Comparison of ENCODE assay signal across 12 cellular contexts in genomic region chr14:68736519-68736918, GRCh38. TPM values are rescaled to one million over a fixed set of nuclear protein-coding genes. Genes with fewer than 3 reads are reported as not detected.
DNase-seq lines count a peak whose midpoint lies in the region; ATAC-seq, FAIRE-seq and TF ChIP-seq lines count a peak whose summit lies in the region.
"Had no signal": no experiment of that assay in that cellular context is flagged by ENCODE, and none has a peak within 500 bp of the region (broad histone marks: within the 10 kb centered on the region; RNA-seq: fewer than 3 reads in every experiment).

No MANE protein-coding gene starts in this region.

- no peaks in the 10 kb centered on the region for H4K20me1 ChIP-seq in astrocyte (ENCODE audit: insufficient read depth, low read length)

- DNase-seq in CD4-positive, CD25-positive, alpha-beta regulatory T cell = no peak
- no peak for DNase-seq in astrocyte (ENCODE audit: low read depth)
- DNase-seq in iris pigment epithelial cell (ENCODE audit: low read depth) = peak; percentile 2
- DNase-seq in sigmoid colon = no peak
- no peak for DNase-seq in DMS53 treated with DMSO at 0.1 percent for 48 hours (lab: John Stamatoyannopoulos, UW; ENCODE audit: unreplicated experiment)
- DNase-seq in RCC 7860 (ENCODE audit: low spot score) = no peak
- no peak for DNase-seq in HTR-8/SVneo (ENCODE audit: insufficient read length, low spot score)
- DNase-seq: brain microvascular endothelial cell, hippocampal formation had no signal

- H3K27me3 ChIP-seq in CD4-positive, CD25-positive, alpha-beta regulatory T cell (ENCODE audit: control insufficient read depth, insufficient read depth, low read length) = no peaks in the 10 kb centered on the region
- H3K27me3 ChIP-seq in astrocyte (ENCODE audit: insufficient read depth, low read length) = no peaks in the 10 kb centered on the region
- H3K27me3 ChIP-seq in sigmoid colon = no peaks in the 10 kb centered on the region
- H3K27me3 ChIP-seq: brain microvascular endothelial cell had no signal

- H3K27ac ChIP-seq in CD4-positive, CD25-positive, alpha-beta regulatory T cell (ENCODE audit: insufficient read depth, low read length, poor library complexity, severe bottlenecking) = no peak overlapping the region
- H3K27ac ChIP-seq in astrocyte (ENCODE audit: low read depth, low read length) = no peak overlapping the region
- peak overlapping the region; percentile 60 to 79 (median 67) for H3K27ac ChIP-seq in sigmoid colon
- H3K27ac ChIP-seq: brain microvascular endothelial cell, C4-2B had no signal

- no peaks in the 10 kb centered on the region for H3K79me2 ChIP-seq in astrocyte (ENCODE audit: insufficient read depth, low read length)

- H3K4me1 Mint-ChIP-seq in CD4-positive, CD25-positive, alpha-beta regulatory T cell = peaks cover 15 to 50% (median 26%) of the 10 kb centered on the region in 4 donors
- peaks cover 24% of the 10 kb centered on the region for H3K4me1 Mint-ChIP-seq in astrocyte (ENCODE audit: low read depth, unreplicated experiment)

- no peak for TF ChIP-seq EP300 in sigmoid colon (IDR thresholded peaks at IDR 0.05)

- no peak overlapping the region for H3K4me3 Mint-ChIP-seq in CD4-positive, CD25-positive, alpha-beta regulatory T cell
- H3K4me3 Mint-ChIP-seq in astrocyte (ENCODE audit: unreplicated experiment) = peak overlapping the region; percentile 22

- H3K36me3 ChIP-seq in CD4-positive, CD25-positive, alpha-beta regulatory T cell (ENCODE audit: control insufficient read depth, insufficient read depth, low read length) = no peaks in the 10 kb centered on the region
- H3K36me3 ChIP-seq in astrocyte (ENCODE audit: insufficient read depth, low read length) (no peaks in the 10 kb centered on the region), sigmoid colon (no peaks in the 10 kb centered on the region)
- H3K36me3 ChIP-seq: brain microvascular endothelial cell had no signal

- H3K27ac Mint-ChIP-seq in CD4-positive, CD25-positive, alpha-beta regulatory T cell = peak overlapping the region; percentile 38 to 85 (median 79)
- H3K27ac Mint-ChIP-seq in astrocyte (ENCODE audit: unreplicated experiment) = peak overlapping the region; percentile 5

- 64 to 68% methylated on average over 8 of the region's 8 CpGs for WGBS in sigmoid colon, 2 donors

- H3K9me3 ChIP-seq in CD4-positive, CD25-positive, alpha-beta regulatory T cell (ENCODE audit: control insufficient read depth in 2 of 2, low read length in 2 of 2) = no peaks in the 10 kb centered on the region
- peaks cover 3% of the 10 kb centered on the region for H3K9me3 ChIP-seq in astrocyte (ENCODE audit: insufficient read depth, low read depth, low read length)
- no peaks in the 10 kb centered on the region for H3K9me3 ChIP-seq in sigmoid colon

- peaks cover 0 to 4% (median 0%) of the 10 kb centered on the region in 7 donors for H3K9me3 Mint-ChIP-seq in CD4-positive, CD25-positive, alpha-beta regulatory T cell
- peaks cover 5% of the 10 kb centered on the region for H3K9me3 Mint-ChIP-seq in astrocyte (ENCODE audit: unreplicated experiment)
- H3K9me3 Mint-ChIP-seq: IgD-negative memory B cell had no signal

- H3K4me3 ChIP-seq in CD4-positive, CD25-positive, alpha-beta regulatory T cell (ENCODE audit: low read depth, low read length) = no peak overlapping the region
- H3K4me3 ChIP-seq in astrocyte (ENCODE audit: insufficient read depth, low read depth, low read length) (no peak overlapping the region), sigmoid colon (no peak overlapping the region)

- intact Hi-C loops in sigmoid colon (cut with DNase I) = no loop called here

- TF ChIP-seq POLR2A in sigmoid colon (IDR thresholded peaks at IDR 0.05) = no peak

- no peak overlapping the region for H3K9ac ChIP-seq in astrocyte (ENCODE audit: low read length)

- H3K27me3 Mint-ChIP-seq in CD4-positive, CD25-positive, alpha-beta regulatory T cell = no peaks in the 10 kb centered on the region
- peaks cover 7% of the 10 kb centered on the region for H3K27me3 Mint-ChIP-seq in astrocyte (ENCODE audit: low read depth, unreplicated experiment)
- H3K27me3 Mint-ChIP-seq: IgD-negative memory B cell had no signal

- ATAC-seq in CD4-positive, CD25-positive, alpha-beta regulatory T cell (ENCODE audit: low read depth in 2 of 2) = no peak
- ATAC-seq in HG02610 (IDR thresholded peaks at IDR 0.05; ENCODE audit: unreplicated experiment) = no peak

- H3K36me3 Mint-ChIP-seq in CD4-positive, CD25-positive, alpha-beta regulatory T cell = peaks cover 6% of the 10 kb centered on the region
- no peaks in the 10 kb centered on the region for H3K36me3 Mint-ChIP-seq in astrocyte (ENCODE audit: low read depth, unreplicated experiment)
- H3K36me3 Mint-ChIP-seq: IgD-negative memory B cell had no signal

- peaks cover 30% of the 10 kb centered on the region for H3K4me1 ChIP-seq in CD4-positive, CD25-positive, alpha-beta regulatory T cell (ENCODE audit: control insufficient read depth, insufficient read depth, low read length, poor library complexity, severe bottlenecking)
- H3K4me1 ChIP-seq in astrocyte (ENCODE audit: insufficient read depth, low read length) (peaks cover 4% of the 10 kb centered on the region), sigmoid colon (peaks cover 0 to 38% (median 28%) of the 10 kb centered on the region in 4 donors)

- no peak for TF ChIP-seq CTCF in astrocyte (IDR thresholded peaks at IDR 0.05; ENCODE audit: insufficient read depth, low read depth, low read length)
- TF ChIP-seq CTCF in sigmoid colon (IDR thresholded peaks at IDR 0.05) = no peak

- no peak for FAIRE-seq in astrocyte (lab: Jason Lieb, UNC)
- FAIRE-seq in RCC 7860 (lab: Jason Lieb, UNC) = no peak
- no peak for FAIRE-seq in HTR-8/SVneo (lab: Jason Lieb, UNC)

- H2AFZ ChIP-seq in astrocyte (ENCODE audit: low read depth, low read length) = peak overlapping the region; percentile 45

- no peak overlapping the region for H3K4me2 ChIP-seq in astrocyte (ENCODE audit: low read length)

RNA-seq across cellular contexts. Expression of gene ZFP36L1, which starts 56.3 kb away (rescaled TPM):
- total RNA-seq in CD4-positive, CD25-positive, alpha-beta regulatory T cell = 200 TPM
- 100 to 1,000 TPM in 2 of 4 donors, 10 to 100 TPM in 2; 78.5 to 116 (median 105) TPM for polyA plus RNA-seq in CD4-positive, CD25-positive, alpha-beta regulatory T cell
- total RNA-seq in astrocyte = 210 and 219 TPM in 2 replicates
- 100 to 1,000 TPM; 217 to 413 (median 239) TPM for total RNA-seq in sigmoid colon
- polyA plus RNA-seq in sigmoid colon = 100 to 1,000 TPM in 1 of 3 donors, 10 to 100 TPM in 2; 26.6 to 141 (median 52.9) TPM

Comparison
In these comparisons a context has a peak if more than half of its experiments do, and no peak if none do; other contexts are left out.
1. H3K27ac ChIP-seq: peak in sigmoid colon (4 of 4); none in CD4-positive, CD25-positive, alpha-beta regulatory T cell (single experiment) and astrocyte (single experiment).